23 cellular contexts compared by ENCODE assay signal in genomic region chr2:150230004-150230403, GRCh38.
"Had no signal": no experiment of that assay in that cellular context is flagged by ENCODE, and none has a peak within 500 bp of the region (broad histone marks: within the 10 kb centered on the region; RNA-seq: fewer than 3 reads in every experiment).

No MANE protein-coding gene starts in this region.

- H3K27ac ChIP-seq: dorsolateral prefrontal cortex, epithelial cell of prostate, gastrocnemius medialis, left lung, neural progenitor cell, parathyroid adenoma, prostate gland, sigmoid colon, stomach, thyroid gland had no signal

- H3K4me2 ChIP-seq: neural progenitor cell had no signal

- H3K4me3 ChIP-seq: dorsolateral prefrontal cortex, gastrocnemius medialis, left lung, neural progenitor cell, prostate gland, sigmoid colon, stomach, thyroid gland had no signal

- H3K36me3 ChIP-seq: gastrocnemius medialis, left lung, neural progenitor cell, prostate gland, sigmoid colon, stomach, thyroid gland had no signal

- H3K27me3 ChIP-seq: gastrocnemius medialis, left lung, neural progenitor cell, sigmoid colon, stomach, thyroid gland had no signal

- H3K79me2 ChIP-seq: parathyroid adenoma had no signal

- H2AFZ ChIP-seq: neural progenitor cell, parathyroid adenoma had no signal

- ATAC-seq: esophagus mucosa; gastrocnemius medialis; left lung; naive thymus-derived CD4-positive, alpha-beta T cell; right cardiac atrium; stimulated activated effector memory CD8-positive, alpha-beta T cell treated with anti-CD3 and anti-CD28 coated beads, Interleukin-12 subunit alpha, Interleukin-12 subunit beta, amount 100 ng/mL, for 72 hours had no signal

- FAIRE-seq: kidney had no signal

- H3K9ac ChIP-seq: neural progenitor cell, parathyroid adenoma had no signal

- H3K4me1 ChIP-seq: gastrocnemius medialis, left lung, neural progenitor cell, parathyroid adenoma, prostate gland, thyroid gland had no signal

- DNase-seq: cortex of kidney; dorsolateral prefrontal cortex; effector CD4-positive, alpha-beta T cell; foreskin fibroblast; gastrocnemius medialis; head of caudate nucleus; kidney; left lung; mesenchymal stem cell; naive thymus-derived CD4-positive, alpha-beta T cell; right cardiac atrium; sigmoid colon; stimulated activated CD4-positive, alpha-beta T cell treated with anti-CD3 and anti-CD28 coated beads, Interleukin-2, amount 100 ng/mL, for 24 hours; stimulated activated CD4-positive, alpha-beta T cell treated with anti-CD3 and anti-CD28 coated beads, Interleukin-4, amount 100 ng/mL, for 24 hours; stimulated activated naive CD4-positive, alpha-beta T cell treated with Interleukin-2 at 50 U/mL for 16 hours; stomach; thyroid gland had no signal

- H3K9me3 ChIP-seq: gastrocnemius medialis, left lung, prostate gland, sigmoid colon, stomach, thyroid gland had no signal
